1 cellular context compared by ENCODE assay signal in the genomic region with DNA sequence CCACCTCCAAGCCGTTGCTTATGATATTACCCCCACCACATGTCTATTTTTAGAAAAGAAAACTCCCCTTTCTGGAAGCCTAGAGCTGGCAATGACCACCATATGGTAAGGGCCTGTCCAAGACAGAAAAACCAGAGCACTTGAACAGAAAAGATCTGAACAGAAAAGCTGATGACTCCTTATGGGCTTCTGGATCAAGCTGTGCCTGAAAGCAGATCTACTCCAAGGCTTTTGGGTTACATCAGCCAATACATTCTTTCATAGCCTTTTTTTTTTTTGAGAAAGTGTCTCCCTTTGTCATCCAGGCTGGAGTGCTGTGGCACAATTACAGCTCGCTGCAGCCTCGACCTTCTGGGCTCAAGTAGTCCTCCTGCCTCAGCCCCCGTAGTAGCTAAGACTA.
TF ChIP-seq lines count a peak whose summit lies in the region.

No MANE protein-coding gene starts in this region.

TF ChIP-seq in HepG2, 621 proteins besides CTCF, POLR2A, EP300 and RAD21:
- TF ChIP-seq ZNF329 (CRISPR knock-in tag; IDR thresholded peaks at IDR 0.05; ENCODE audit: low read depth) (peak; percentile 97), ZNF543 (CRISPR knock-in tag; IDR thresholded peaks at IDR 0.05) (no peak)
